ENCODE assay signal across 9 cellular contexts in genomic region chr3:44995142-44995770, GRCh38. TPM values are rescaled to one million over a fixed set of nuclear protein-coding genes. Genes with fewer than 3 reads are reported as not detected.
A peak's percentile ranks its signal among the peaks of the same experiment; 100 is the strongest.
DNase-seq lines count a peak whose midpoint lies in the region; ATAC-seq and TF ChIP-seq lines count a peak whose summit lies in the region.
"Had no signal": no experiment of that assay in that cellular context is flagged by ENCODE, and none has a peak within 500 bp of the region (broad histone marks: within the 10 kb centered on the region; RNA-seq: fewer than 3 reads in every experiment).

No MANE protein-coding gene starts in this region.

- H3K27me3 ChIP-seq in Caco-2 (replicated peaks; ENCODE audit: control insufficient read depth, insufficient read depth, low read length): no peaks in the 10 kb centered on the region

- no peak for TF ChIP-seq CTCF in Caco-2 (IDR thresholded peaks at IDR 0.05; ENCODE audit: insufficient read depth in 1 of 2, low read depth in 1 of 2, low read length in 1 of 2, severe bottlenecking in 1 of 2, unreplicated experiment in 1 of 2)
- no peak for TF ChIP-seq CTCF in cardiac fibroblast (IDR thresholded peaks at IDR 0.05; ENCODE audit: low read depth, low read length)

- H3K9me3 Mint-ChIP-seq in Caco-2 (ENCODE audit: unreplicated experiment): no peaks in the 10 kb centered on the region
- no peaks in the 10 kb centered on the region for H3K9me3 Mint-ChIP-seq in activated T-helper 2 cell treated with anti-CD3 and anti-CD28 coated beads, Interferon-gamma antibody, Interleukin-2, Interleukin-4, amounts not matched to agents 10 μg/mL and 5 μg/mL and 100 μg/mL, durations not matched to agents 14 hours and 24 hours and 36 hours

- peaks cover 31% of the 10 kb centered on the region for H3K4me1 Mint-ChIP-seq in Caco-2 (ENCODE audit: low read depth, unreplicated experiment)
- peaks cover 24% of the 10 kb centered on the region for H3K4me1 Mint-ChIP-seq in activated T-helper 2 cell treated with anti-CD3 and anti-CD28 coated beads, Interferon-gamma antibody, Interleukin-2, Interleukin-4, amounts not matched to agents 10 μg/mL and 5 μg/mL and 100 μg/mL, durations not matched to agents 14 hours and 24 hours and 36 hours (ENCODE audit: low read depth)

- H3K27ac Mint-ChIP-seq in Caco-2 (ENCODE audit: unreplicated experiment): peak overlapping the region; percentile 55
- H3K27ac Mint-ChIP-seq in activated T-helper 2 cell treated with anti-CD3 and anti-CD28 coated beads, Interferon-gamma antibody, Interleukin-2, Interleukin-4, amounts not matched to agents 10 μg/mL and 5 μg/mL and 100 μg/mL, durations not matched to agents 14 hours and 24 hours and 36 hours: no peak overlapping the region

- peaks cover 35% of the 10 kb centered on the region for H3K4me1 ChIP-seq in Caco-2

- no peak overlapping the region for H3K4me3 Mint-ChIP-seq in Caco-2 (ENCODE audit: unreplicated experiment)
- no peak overlapping the region for H3K4me3 Mint-ChIP-seq in activated T-helper 2 cell treated with anti-CD3 and anti-CD28 coated beads, Interferon-gamma antibody, Interleukin-2, Interleukin-4, amounts not matched to agents 10 μg/mL and 5 μg/mL and 100 μg/mL, durations not matched to agents 14 hours and 24 hours and 36 hours (ENCODE audit: low read depth)

- H3K36me3 ChIP-seq in Caco-2 (ENCODE audit: control insufficient read depth, insufficient read depth, low read length): peaks cover 6% of the 10 kb centered on the region

- peaks cover 58% of the 10 kb centered on the region for H3K36me3 Mint-ChIP-seq in Caco-2 (ENCODE audit: insufficient read depth, unreplicated experiment)
- peaks cover 80% of the 10 kb centered on the region for H3K36me3 Mint-ChIP-seq in activated T-helper 2 cell treated with anti-CD3 and anti-CD28 coated beads, Interferon-gamma antibody, Interleukin-2, Interleukin-4, amounts not matched to agents 10 μg/mL and 5 μg/mL and 100 μg/mL, durations not matched to agents 14 hours and 24 hours and 36 hours (ENCODE audit: low read depth)

- intact Hi-C loops in Caco-2 (cut with micrococcal nuclease; ENCODE audit: unreplicated experiment): no loop called here
- intact Hi-C loops in activated T-helper 2 cell treated with anti-CD3 and anti-CD28 coated beads, Interferon-gamma antibody, Interleukin-2, Interleukin-4, amounts not matched to agents 10 μg/mL and 5 μg/mL and 100 μg/mL, durations not matched to agents 14 hours and 24 hours and 36 hours (cut with micrococcal nuclease): no loop called here

- ATAC-seq in HG02973 (IDR thresholded peaks at IDR 0.05; ENCODE audit: unreplicated experiment) (no peak), HG03280 (IDR thresholded peaks at IDR 0.05; ENCODE audit: unreplicated experiment) (no peak)

- H3K27me3 Mint-ChIP-seq in Caco-2 (ENCODE audit: insufficient read depth, unreplicated experiment): no peaks in the 10 kb centered on the region
- H3K27me3 Mint-ChIP-seq in activated T-helper 2 cell treated with anti-CD3 and anti-CD28 coated beads, Interferon-gamma antibody, Interleukin-2, Interleukin-4, amounts not matched to agents 10 μg/mL and 5 μg/mL and 100 μg/mL, durations not matched to agents 14 hours and 24 hours and 36 hours (ENCODE audit: low read depth): no peaks in the 10 kb centered on the region

- no peaks in the 10 kb centered on the region for H3K9me3 ChIP-seq in Caco-2

- POLR2A ChIA-PET in Caco-2 (lab: Charles Lee): no interaction called here

- CTCF ChIA-PET in Caco-2 (lab: Charles Lee): no interaction called here

- no peak for DNase-seq in Caco-2
- DNase-seq in NCI-H1417 (lab: John Stamatoyannopoulos, UW): peak; percentile 16 to 85 (median 35)
- DNase-seq in cardiac fibroblast (ENCODE audit: low read depth in 2 of 2): peak; percentile 83
- DNase-seq in mucosa of gallbladder (ENCODE audit: low spot score): peak; percentile 36
- DNase-seq in activated T-helper 2 cell treated with anti-CD3 and anti-CD28 coated beads, Interferon-gamma antibody, Interleukin-2, Interleukin-4, amounts not matched to agents 10 μg/mL and 5 μg/mL and 100 μg/mL, durations not matched to agents 14 hours and 24 hours and 36 hours (ENCODE audit: low spot score): no peak
- DNase-seq in SW 1271 (lab: John Stamatoyannopoulos, UW): no peak

- H3K4me3 ChIP-seq in Caco-2 (ENCODE audit: low read depth, low read length) (no peak overlapping the region), cardiac fibroblast (replicated peaks in 1 of 2; ENCODE audit: low read depth in 2 of 2, low read length in 2 of 2) (no peak overlapping the region)

- BruUV-seq in Caco-2 (replicated peaks; lab: Mats Ljungman, UMichigan): no TSS peak

RNA-seq across cellular contexts. Expression of gene EXOSC7, which starts 19.2 kb away (rescaled TPM):
- 70.9 and 73.8 TPM in 2 replicates for total RNA-seq in Caco-2 (2022)
- 24.7 TPM for total RNA-seq in mucosa of gallbladder
- total RNA-seq in activated T-helper 2 cell treated with anti-CD3 and anti-CD28 coated beads, Interferon-gamma antibody, Interleukin-2, Interleukin-4, amounts not matched to agents 10 μg/mL and 5 μg/mL and 100 μg/mL, durations not matched to agents 14 hours and 24 hours and 36 hours: 83.0 and 86.5 TPM in 2 replicates

RNA-seq across cellular contexts. Expression of gene ZDHHC3, which starts 19.3 kb away (rescaled TPM):
- total RNA-seq in Caco-2 (2022) (68.4 and 71.3 TPM in 2 replicates), mucosa of gallbladder (72.4 TPM)
- total RNA-seq in activated T-helper 2 cell treated with anti-CD3 and anti-CD28 coated beads, Interferon-gamma antibody, Interleukin-2, Interleukin-4, amounts not matched to agents 10 μg/mL and 5 μg/mL and 100 μg/mL, durations not matched to agents 14 hours and 24 hours and 36 hours: 38.0 and 40.3 TPM in 2 replicates

RNA-seq across cellular contexts. Expression of gene CLEC3B, which starts 30.8 kb away (rescaled TPM):
- total RNA-seq in Caco-2 (2022): 1.1 TPM in 1 of 2 replicates, not detected in the other
- total RNA-seq in mucosa of gallbladder: 42.9 TPM
- total RNA-seq in activated T-helper 2 cell treated with anti-CD3 and anti-CD28 coated beads, Interferon-gamma antibody, Interleukin-2, Interleukin-4, amounts not matched to agents 10 μg/mL and 5 μg/mL and 100 μg/mL, durations not matched to agents 14 hours and 24 hours and 36 hours: 0.21 TPM in 1 of 2 replicates, not detected in the other
- total RNA-seq: HT1080 had no signal

Comparison
In these comparisons a context has a peak if more than half of its experiments do, and no peak if none do; other contexts are left out.
1. DNase-seq: peak in NCI-H1417 (3 of 3), cardiac fibroblast (2 of 2) and mucosa of gallbladder (single experiment); none in Caco-2 (0 of 2), activated T-helper 2 cell treated with anti-CD3 and anti-CD28 coated beads, Interferon-gamma antibody, Interleukin-2, Interleukin-4, amounts not matched to agents 10 μg/mL and 5 μg/mL and 100 μg/mL, durations not matched to agents 14 hours and 24 hours and 36 hours (single experiment) and SW 1271 (0 of 2).
2. RNA of gene CLEC3B, which starts 30.8 kb away (total RNA-seq): 42.9 TPM in mucosa of gallbladder (single experiment); 1.1 TPM in Caco-2 and 0.21 TPM in activated T-helper 2 cell treated with anti-CD3 and anti-CD28 coated beads, Interferon-gamma antibody, Interleukin-2, Interleukin-4, amounts not matched to agents 10 μg/mL and 5 μg/mL and 100 μg/mL, durations not matched to agents 14 hours and 24 hours and 36 hours; every median in the first group is over 10 times any median in the second.